9 cellular contexts compared by ENCODE assay signal in genomic region chr2:54666131-54666637, GRCh38. TPM values are rescaled to one million over a fixed set of nuclear protein-coding genes. Genes with fewer than 3 reads are reported as not detected.
DNase-seq lines count a peak whose midpoint lies in the region; ATAC-seq, FAIRE-seq and TF ChIP-seq lines count a peak whose summit lies in the region.
"Had no signal": no experiment of that assay in that cellular context is flagged by ENCODE, and none has a peak within 500 bp of the region (broad histone marks: within the 10 kb centered on the region; RNA-seq: fewer than 3 reads in every experiment).

No MANE protein-coding gene starts in this region.

- no peaks in the 10 kb centered on the region for H4K20me1 ChIP-seq in endothelial cell of umbilical vein (replicated peaks; ENCODE audit: control insufficient read depth, extremely low read depth, insufficient read depth, low read length)

- POLR2A ChIA-PET in endothelial cell of umbilical vein (lab: Charles Lee), result no interaction called here
- POLR2A ChIA-PET in HEK293T (lab: Yijun Ruan, JAX), result interaction anchor here (1.2 kb wide), 1 partner anchor 57 kb away, joined by 3 read pairs; the partner anchor contains the start of gene EML6

- no peaks in the 10 kb centered on the region for H3K9me1 ChIP-seq in endothelial cell of umbilical vein (replicated peaks; ENCODE audit: control insufficient read depth, extremely low read depth, insufficient read depth, low read length)

- CTCF ChIA-PET in endothelial cell of umbilical vein (lab: Charles Lee) (interaction anchor here (0.9 to 5.2 kb wide), 32 partner anchors 9 to 853 kb away, joined by 3 to 295 read pairs (median 8); partner anchors contain the start of gene CFAP36), HEK293T (lab: Yijun Ruan, JAX) (interaction anchor here (0.5 to 3.8 kb wide), 9 partner anchors 11 to 623 kb away, joined by 3 to 32 read pairs (median 5); no protein-coding TSS in a partner anchor)

- H3K9me3 ChIP-seq in endothelial cell of umbilical vein (replicated peaks; ENCODE audit: control insufficient read depth, insufficient read depth, low read length) (no peaks in the 10 kb centered on the region), mucosa of descending colon (no peaks in the 10 kb centered on the region)

- H3K4me3 ChIP-seq in endothelial cell of umbilical vein (replicated peaks in 1 of 3; ENCODE audit: insufficient read depth in 1 of 3, low read depth in 1 of 3, low read length in 3 of 3) (no peak overlapping the region), mucosa of descending colon (no peak overlapping the region)

- no peak for TF ChIP-seq POLR2A in endothelial cell of umbilical vein (IDR thresholded peaks at IDR 0.05; ENCODE audit: low read depth, low read length)

- TF ChIP-seq CTCF in endothelial cell of umbilical vein (IDR thresholded peaks at IDR 0.05; ENCODE audit: extremely low read depth in 1 of 2, insufficient read depth in 1 of 2, low read depth in 1 of 2, low read length in 2 of 2) (no peak), mucosa of descending colon (IDR thresholded peaks at IDR 0.05) (no peak)

- peak overlapping the region; percentile 6 for H3K27ac ChIP-seq in endothelial cell of umbilical vein (ENCODE audit: insufficient read depth, low read depth, low read length)

- peaks cover 53 to 56% of the 10 kb centered on the region in 2 experiments for H3K36me3 ChIP-seq in endothelial cell of umbilical vein (ENCODE audit: control insufficient read depth in 2 of 2, extremely low read depth in 1 of 2, insufficient read depth in 2 of 2, low read length in 2 of 2)
- H3K36me3 ChIP-seq in mucosa of descending colon (ENCODE audit: low read depth), result no peaks in the 10 kb centered on the region

- no peaks in the 10 kb centered on the region for H3K79me2 ChIP-seq in endothelial cell of umbilical vein (ENCODE audit: control insufficient read depth, insufficient read depth, low read length)

- no peak overlapping the region for H3K9ac ChIP-seq in endothelial cell of umbilical vein (replicated peaks; ENCODE audit: extremely low read depth, insufficient read depth, low read length)

- DNase-seq in A172 (ENCODE audit: low spot score), result peak; percentile 91
- DNase-seq in MV-4-11 (lab: John Stamatoyannopoulos, UW), result peak; percentile 80
- peak; percentile 19 for DNase-seq in endothelial cell of umbilical vein (ENCODE audit: low read depth, low spot score)
- no peak for DNase-seq in mucosa of descending colon
- no peak for DNase-seq in NK-92 (lab: John Stamatoyannopoulos, UW; ENCODE audit: unreplicated experiment)
- no peak for DNase-seq in HEK293T (ENCODE audit: extremely low spot score)
- no peak for DNase-seq in activated CD4-positive, alpha-beta T cell treated with anti-CD3 and anti-CD28 coated beads for 1 hour

- H3K4me1 ChIP-seq in endothelial cell of umbilical vein (ENCODE audit: control insufficient read depth, extremely low read depth, insufficient read depth, low read length) (peaks cover 16% of the 10 kb centered on the region), mucosa of descending colon (ENCODE audit: low read depth) (peaks cover 6% of the 10 kb centered on the region)

- peak; percentile 50 for FAIRE-seq in endothelial cell of umbilical vein (lab: Jason Lieb, UNC)

- ATAC-seq in mucosa of descending colon, result peak; percentile 39
- no peak for ATAC-seq in GM18870 (IDR thresholded peaks at IDR 0.05; ENCODE audit: unreplicated experiment)

- no TSS peak for BruUV-seq in endothelial cell of umbilical vein (replicated peaks; lab: Mats Ljungman, UMichigan)

- H2AFZ ChIP-seq in endothelial cell of umbilical vein (ENCODE audit: low read depth, low read length), result no peak overlapping the region

- intact Hi-C loops in endothelial cell of umbilical vein (cut with micrococcal nuclease), result no loop called here
- intact Hi-C loops in mucosa of descending colon (cut with DNase I, micrococcal nuclease), result no loop called here

- no peaks in the 10 kb centered on the region for H3K27me3 ChIP-seq in endothelial cell of umbilical vein (ENCODE audit: control insufficient read depth in 2 of 2, insufficient read depth in 2 of 2, low read length in 2 of 2)

- H3K4me2 ChIP-seq in endothelial cell of umbilical vein (ENCODE audit: insufficient read depth, low read length), result no peak overlapping the region

- dilution Hi-C loops in endothelial cell of umbilical vein (cut with MboI; ENCODE audit: extremely low pct_ligation_motif_present, low sequenced_read_pairs), result no loop called here

TF ChIP-seq in endothelial cell of umbilical vein, 7 proteins besides CTCF, POLR2A, EP300 and RAD21:
- TF ChIP-seq FOS (IDR thresholded peaks at IDR 0.05; ENCODE audit: borderline replicate concordance, insufficient read depth, low read length) (peak; percentile 18), MAX (IDR thresholded peaks at IDR 0.05; ENCODE audit: insufficient read depth, insufficient read length) (no peak)

TF ChIP-seq in HEK293T, 16 proteins besides CTCF, POLR2A, EP300 and RAD21:
- TF ChIP-seq ARNT (IDR thresholded peaks at IDR 0.05), result no peak
- TF ChIP-seq ELF4 (IDR thresholded peaks at IDR 0.05), result no peak
- no peak for TF ChIP-seq FOXA1 (IDR thresholded peaks at IDR 0.05)
- TF ChIP-seq FOXK2 (IDR thresholded peaks at IDR 0.05), result no peak
- TF ChIP-seq CTBP1 (IDR thresholded peaks at IDR 0.05; ENCODE audit: borderline replicate concordance), result no peak
- TF ChIP-seq L3MBTL2 (conservative IDR thresholded peaks at IDR 0.05), result no peak
- no peak for TF ChIP-seq ZNF384 (IDR thresholded peaks at IDR 0.05)
- TF ChIP-seq BHLHE40 (IDR thresholded peaks at IDR 0.05; ENCODE audit: borderline replicate concordance), result no peak
- TF ChIP-seq SUZ12 (IDR thresholded peaks at IDR 0.05), result no peak
- TF ChIP-seq SP1 (IDR thresholded peaks at IDR 0.05), result no peak
- TF ChIP-seq PKNOX1 (IDR thresholded peaks at IDR 0.05), result no peak
- TF ChIP-seq HDGF (IDR thresholded peaks at IDR 0.05; ENCODE audit: borderline replicate concordance), result no peak
- TF ChIP-seq TARDBP (IDR thresholded peaks at IDR 0.05), result no peak
- TF ChIP-seq FOXM1 (IDR thresholded peaks at IDR 0.05; ENCODE audit: borderline replicate concordance), result no peak

RNA-seq across cellular contexts. Expression of gene EML6, which starts 57.3 kb away (rescaled TPM):
- 0.67 and 5.1 TPM in 2 replicates for total RNA-seq in A172 (2014; rRNA removed; shearing (Covaris generic))
- total RNA-seq in endothelial cell of umbilical vein (1.3 and 2.1 TPM in 2 replicates), mucosa of descending colon (1 to 10 TPM; 3.4 to 7.3 (median 5.3) TPM)
- 0.79 and 0.80 TPM in 2 replicates for polyA plus RNA-seq in endothelial cell of umbilical vein
- 0.35 and 0.79 TPM in 2 replicates for polyA plus RNA-seq in endothelial cell of umbilical vein (2011; cell fraction: cytosol; rRNA removed)
- polyA plus RNA-seq in endothelial cell of umbilical vein (2011; cell fraction: nucleus; rRNA removed), result 1.7 and 3.3 TPM in 2 replicates
- polyA plus RNA-seq in endothelial cell of umbilical vein (2012), result 0.54 and 0.67 TPM in 2 replicates
- polyA minus RNA-seq in endothelial cell of umbilical vein, result 2.7 and 3.1 TPM in 2 replicates
- 2.6 TPM for polyA minus RNA-seq in endothelial cell of umbilical vein (2011; cell fraction: cytosol; rRNA and poly(A)+ RNA removed)
- 0.77 and 4.0 TPM in 2 replicates for polyA minus RNA-seq in endothelial cell of umbilical vein (2011; cell fraction: nucleus; rRNA and poly(A)+ RNA removed)
- polyA plus RNA-seq: CD14-positive monocyte had no signal

Comparison
In these comparisons a context has a peak if more than half of its experiments do, and no peak if none do; other contexts are left out.
1. DNase-seq: peak in A172 (single experiment), MV-4-11 (single experiment) and endothelial cell of umbilical vein (single experiment); none in mucosa of descending colon (0 of 3), NK-92 (single experiment), HEK293T (single experiment) and activated CD4-positive, alpha-beta T cell treated with anti-CD3 and anti-CD28 coated beads for 1 hour (single experiment).